In genomic region chr5:124438390-124439380, GRCh38 we compare ENCODE assay signal across 12 cellular contexts.
DNase-seq lines count a peak whose midpoint lies in the region; ATAC-seq and TF ChIP-seq lines count a peak whose summit lies in the region.
"Had no signal": no experiment of that assay in that cellular context is flagged by ENCODE, and none has a peak within 500 bp of the region (broad histone marks: within the 10 kb centered on the region; RNA-seq: fewer than 3 reads in every experiment).

No MANE protein-coding gene starts in this region.

- H3K9me3 ChIP-seq in left ventricle myocardium inferior (replicated peaks) (peaks cover 21% of the 10 kb centered on the region), SJCRH30 (replicated peaks) (no peaks in the 10 kb centered on the region), iPS-18a (ENCODE audit: control insufficient read depth, low read depth, low read length) (peaks cover 4% of the 10 kb centered on the region)

- no peaks in the 10 kb centered on the region for H3K4me1 Mint-ChIP-seq in T-helper 2 cell treated with Interferon-gamma antibody and Interleukin-4, amounts not matched to agents 5 μg/mL and 100 μg/mL, for 36 hours (ENCODE audit: low read depth)
- H3K4me1 Mint-ChIP-seq: activated CD4-positive, alpha-beta T cell treated with anti-CD3 and anti-CD28 coated beads for 36 hours had no signal

- H3K36me3 ChIP-seq in left ventricle myocardium inferior (no peaks in the 10 kb centered on the region), SJCRH30 (no peaks in the 10 kb centered on the region), iPS-18a (ENCODE audit: control insufficient read depth, low read depth, low read length) (no peaks in the 10 kb centered on the region)
- H3K36me3 ChIP-seq: heart left ventricle had no signal

- H3K27me3 Mint-ChIP-seq in T-helper 2 cell treated with Interferon-gamma antibody and Interleukin-4, amounts not matched to agents 5 μg/mL and 100 μg/mL, for 36 hours (ENCODE audit: low read depth) = no peaks in the 10 kb centered on the region

- H3K4me3 Mint-ChIP-seq in T-helper 2 cell treated with Interferon-gamma antibody and Interleukin-4, amounts not matched to agents 5 μg/mL and 100 μg/mL, for 36 hours = no peak overlapping the region
- H3K4me3 Mint-ChIP-seq: activated CD4-positive, alpha-beta T cell treated with anti-CD3 and anti-CD28 coated beads for 36 hours had no signal

- no peaks in the 10 kb centered on the region for H3K27me3 ChIP-seq in left ventricle myocardium inferior (ENCODE audit: low read depth)
- no peaks in the 10 kb centered on the region for H3K27me3 ChIP-seq in SJCRH30
- no peaks in the 10 kb centered on the region for H3K27me3 ChIP-seq in iPS-18a (ENCODE audit: control insufficient read depth, insufficient read depth, low read length)
- H3K27me3 ChIP-seq: heart left ventricle had no signal

- H3K9me3 Mint-ChIP-seq in T-helper 2 cell treated with Interferon-gamma antibody and Interleukin-4, amounts not matched to agents 5 μg/mL and 100 μg/mL, for 36 hours = peaks cover 21% of the 10 kb centered on the region

- peak; percentile 36 for DNase-seq in left ventricle myocardium superior
- no peak for DNase-seq in left ventricle myocardium inferior
- peak; percentile 45 to 52 for DNase-seq in SJCRH30
- peak; percentile 90 for DNase-seq in superior temporal gyrus (ENCODE audit: extremely low spot score)
- no peak for DNase-seq in T-helper 2 cell treated with Interferon-gamma antibody and Interleukin-4, amounts not matched to agents 5 μg/mL and 100 μg/mL, for 36 hours (ENCODE audit: low spot score)
- DNase-seq in stimulated activated CD8-positive, alpha-beta memory T cell treated with anti-CD3 and anti-CD28 coated beads, Interleukin-4, amount 100 ng/mL, for 48 hours = no peak
- DNase-seq: activated CD4-positive, alpha-beta T cell treated with anti-CD3 and anti-CD28 coated beads for 36 hours; activated gamma-delta T cell treated with Interleukin-2 at 50 U/mL for 16 hours; heart left ventricle had no signal

- H3K9ac ChIP-seq in iPS-18a (ENCODE audit: low read length) = peak overlapping the region; percentile 2

- ATAC-seq in left ventricle myocardium superior = no peak
- ATAC-seq in HG02763 (IDR thresholded peaks at IDR 0.05; ENCODE audit: unreplicated experiment) = no peak
- ATAC-seq: activated CD4-positive, alpha-beta T cell treated with anti-CD3 and anti-CD28 coated beads for 36 hours; heart left ventricle had no signal

- H3K27ac ChIP-seq in left ventricle myocardium inferior (replicated peaks) (no peak overlapping the region), SJCRH30 (peak overlapping the region; percentile 10; the same call in 1 of the 2 replicates), iPS-18a (ENCODE audit: low read length) (peak overlapping the region; percentile 33)
- H3K27ac ChIP-seq: coronary artery, heart left ventricle had no signal

- H3K4me3 ChIP-seq in left ventricle myocardium inferior (no peak overlapping the region), SJCRH30 (peak overlapping the region; percentile 4; the same call in 1 of the 2 replicates), iPS-18a (ENCODE audit: low read length) (no peak overlapping the region)
- H3K4me3 ChIP-seq: coronary artery, heart left ventricle had no signal

- peaks cover 27% of the 10 kb centered on the region for H3K4me1 ChIP-seq in left ventricle myocardium inferior
- H3K4me1 ChIP-seq in SJCRH30 = peaks cover 14% of the 10 kb centered on the region
- peaks cover 40% of the 10 kb centered on the region for H3K4me1 ChIP-seq in iPS-18a (ENCODE audit: control insufficient read depth, low read depth, low read length)

- intact Hi-C loops in left ventricle myocardium superior (cut with micrococcal nuclease) = no loop called here
- intact Hi-C loops in left ventricle myocardium inferior (cut with micrococcal nuclease) = no loop called here

- TF ChIP-seq CTCF in left ventricle myocardium inferior (IDR thresholded peaks at IDR 0.05; ENCODE audit: borderline replicate concordance) = no peak

- H3K27ac Mint-ChIP-seq in T-helper 2 cell treated with Interferon-gamma antibody and Interleukin-4, amounts not matched to agents 5 μg/mL and 100 μg/mL, for 36 hours = no peak overlapping the region
- H3K27ac Mint-ChIP-seq: activated CD4-positive, alpha-beta T cell treated with anti-CD3 and anti-CD28 coated beads for 36 hours had no signal

- no peaks in the 10 kb centered on the region for H3K36me3 Mint-ChIP-seq in T-helper 2 cell treated with Interferon-gamma antibody and Interleukin-4, amounts not matched to agents 5 μg/mL and 100 μg/mL, for 36 hours (ENCODE audit: low read depth)

Comparison
In these comparisons a context has a peak if more than half of its experiments do, and no peak if none do; other contexts are left out.
1. DNase-seq: peak in left ventricle myocardium superior (single experiment), SJCRH30 (2 of 2) and superior temporal gyrus (single experiment); none in left ventricle myocardium inferior (single experiment), T-helper 2 cell treated with Interferon-gamma antibody and Interleukin-4, amounts not matched to agents 5 μg/mL and 100 μg/mL, for 36 hours (single experiment) and stimulated activated CD8-positive, alpha-beta memory T cell treated with anti-CD3 and anti-CD28 coated beads, Interleukin-4, amount 100 ng/mL, for 48 hours (single experiment).